ENCODE assay signal across 7 cellular contexts in the genomic region with DNA sequence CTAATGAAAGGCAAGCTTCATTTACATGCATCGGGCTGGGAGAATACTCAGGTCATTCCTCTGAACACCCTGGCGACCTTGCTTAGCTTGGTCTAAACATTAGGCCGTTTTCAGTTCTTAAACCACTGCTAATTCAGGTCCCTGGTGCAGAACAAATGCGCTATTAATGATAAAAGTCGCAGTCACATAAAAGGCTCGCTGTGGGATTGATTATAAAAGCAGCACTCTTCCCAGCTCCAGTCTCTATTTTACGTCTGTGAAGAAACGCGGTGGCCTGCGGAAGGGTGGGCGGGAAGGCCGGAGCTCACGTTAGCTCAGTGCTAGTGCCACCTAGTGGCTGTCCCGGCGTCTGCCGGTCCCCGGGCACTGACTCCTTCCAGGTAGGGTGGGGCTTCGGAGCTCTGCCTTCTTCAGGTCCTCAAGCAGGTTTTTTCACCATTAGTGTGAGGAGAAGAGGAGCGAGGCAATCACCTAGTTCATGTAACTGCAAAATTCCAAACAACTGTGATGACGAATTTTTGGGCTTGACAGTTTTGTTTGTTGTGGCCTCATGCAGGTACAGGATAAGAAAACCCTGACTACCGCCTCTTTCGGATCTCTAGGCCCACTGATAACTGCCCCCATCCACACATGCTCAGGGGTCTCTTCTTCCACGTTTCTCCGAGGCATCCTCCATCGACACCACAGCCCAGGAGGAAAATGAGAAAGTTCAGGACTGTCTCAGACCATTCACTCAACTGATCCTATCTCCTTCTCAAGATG.
DNase-seq lines count a peak whose midpoint lies in the region; ATAC-seq, FAIRE-seq and TF ChIP-seq lines count a peak whose summit lies in the region.

No MANE protein-coding gene starts in this region.

- H3K27ac Mint-ChIP-seq in activated T-helper 17 cell treated with anti-CD3 and anti-CD28 coated beads, Interleukin-2, amount 50 U/mL, for 72 hours = no peak overlapping the region
- H3K27ac Mint-ChIP-seq in neural progenitor cell = peak overlapping the region; percentile 66

- H3K27ac ChIP-seq in HL-60 (replicated peaks) (no peak overlapping the region), neural progenitor cell (no peak overlapping the region)

- no peaks in the 10 kb centered on the region for H3K4me1 Mint-ChIP-seq in activated T-helper 17 cell treated with anti-CD3 and anti-CD28 coated beads, Interleukin-2, amount 50 U/mL, for 72 hours
- H3K4me1 Mint-ChIP-seq in neural progenitor cell = peaks cover 17% of the 10 kb centered on the region

- TF ChIP-seq POLR2A in GM12891 (IDR thresholded peaks at IDR 0.05; ENCODE audit: low read depth, low read length) = no peak

- H4K20me1 ChIP-seq in neural progenitor cell (ENCODE audit: low read depth) = no peaks in the 10 kb centered on the region

- no peaks in the 10 kb centered on the region for H3F3A ChIP-seq in neural progenitor cell (ENCODE audit: low read depth)

- peak; percentile 42 for DNase-seq in GM12891 (ENCODE audit: insufficient read length, low spot score)
- peak; percentile 24 to 47 for DNase-seq in HL-60 (ENCODE audit: low read depth in 1 of 2, low spot score in 1 of 2)
- peak; percentile 46 for DNase-seq in RCC 7860 (ENCODE audit: low spot score)
- peak; percentile 49 for DNase-seq in fibroblast of the conjunctiva (ENCODE audit: low read depth)
- DNase-seq in neural progenitor cell (ENCODE audit: low spot score) = peak; percentile 90
- peak; percentile 57 for DNase-seq in stromal cell of bone marrow (ENCODE audit: low read depth)

- peak overlapping the region; percentile 37 for H3K4me2 ChIP-seq in neural progenitor cell

- no peaks in the 10 kb centered on the region for H3K9me3 Mint-ChIP-seq in activated T-helper 17 cell treated with anti-CD3 and anti-CD28 coated beads, Interleukin-2, amount 50 U/mL, for 72 hours
- H3K9me3 Mint-ChIP-seq in neural progenitor cell = peaks cover 23% of the 10 kb centered on the region

- TF ChIP-seq CTCF in HL-60 (IDR thresholded peaks at IDR 0.05; ENCODE audit: insufficient read depth, low read length) (peak; percentile 72), neural progenitor cell (IDR thresholded peaks at IDR 0.05) (peak; percentile 95)

- H3K4me1 ChIP-seq in neural progenitor cell = no peaks in the 10 kb centered on the region

- peak; percentile 82 for FAIRE-seq in GM12891 (lab: Jason Lieb, UNC)
- no peak for FAIRE-seq in RCC 7860 (lab: Jason Lieb, UNC)

- no peaks in the 10 kb centered on the region for H3K9me3 ChIP-seq in neural progenitor cell (ENCODE audit: low read depth)

- H3K4me3 ChIP-seq in HL-60 (replicated peaks; ENCODE audit: insufficient read depth, low read length) (no peak overlapping the region), neural progenitor cell (no peak overlapping the region)

- H2AFZ ChIP-seq in neural progenitor cell (replicated peaks) = peak overlapping the region; percentile 95

- H3K36me3 Mint-ChIP-seq in activated T-helper 17 cell treated with anti-CD3 and anti-CD28 coated beads, Interleukin-2, amount 50 U/mL, for 72 hours (ENCODE audit: low read depth) = no peaks in the 10 kb centered on the region
- no peaks in the 10 kb centered on the region for H3K36me3 Mint-ChIP-seq in neural progenitor cell

- H3K27me3 ChIP-seq in HL-60 (ENCODE audit: insufficient read depth, poor library complexity, severe bottlenecking) (peaks cover 2% of the 10 kb centered on the region), neural progenitor cell (peaks cover 9% of the 10 kb centered on the region)

- ATAC-seq in activated T-helper 17 cell treated with anti-CD3 and anti-CD28 coated beads, Interleukin-2, amount 50 U/mL, for 72 hours (replicated peaks) = peak; percentile 90

- H3K79me2 ChIP-seq in neural progenitor cell (ENCODE audit: low read depth) = no peaks in the 10 kb centered on the region

- no peaks in the 10 kb centered on the region for H3K36me3 ChIP-seq in neural progenitor cell

- peak overlapping the region; percentile 37 for H3K4me3 Mint-ChIP-seq in activated T-helper 17 cell treated with anti-CD3 and anti-CD28 coated beads, Interleukin-2, amount 50 U/mL, for 72 hours
- no peak overlapping the region for H3K4me3 Mint-ChIP-seq in neural progenitor cell

- H3K9ac ChIP-seq in neural progenitor cell = no peak overlapping the region

- H3K27me3 Mint-ChIP-seq in activated T-helper 17 cell treated with anti-CD3 and anti-CD28 coated beads, Interleukin-2, amount 50 U/mL, for 72 hours = peaks cover 19% of the 10 kb centered on the region
- peaks cover 8% of the 10 kb centered on the region for H3K27me3 Mint-ChIP-seq in neural progenitor cell (ENCODE audit: insufficient read depth, low read depth)

TF ChIP-seq in GM12891, 5 proteins besides CTCF, POLR2A, EP300 and RAD21:
- TF ChIP-seq PAX5 (IDR thresholded peaks at IDR 0.05; ENCODE audit: insufficient read depth, low read length, severe bottlenecking) (no peak), POLR2AphosphoS5 (IDR thresholded peaks at IDR 0.05; ENCODE audit: low read depth, low read length) (no peak), POU2F2 (IDR thresholded peaks at IDR 0.05; ENCODE audit: low read depth, low read length) (no peak), SPI1 (IDR thresholded peaks at IDR 0.05; ENCODE audit: low read depth, low read length) (no peak), TAF1 (IDR thresholded peaks at IDR 0.05; ENCODE audit: low read depth, low read length) (no peak)

Comparison
In these comparisons a context has a peak if more than half of its experiments do, and no peak if none do; other contexts are left out.
1. DNase-seq: peak in every context shown above with its lines; median percentile 90 in neural progenitor cell; 57 in stromal cell of bone marrow; 49 in fibroblast of the conjunctiva; 46 in RCC 7860; 42 in GM12891; 36 in HL-60.